11 cellular contexts compared by ENCODE assay signal in the genomic region with DNA sequence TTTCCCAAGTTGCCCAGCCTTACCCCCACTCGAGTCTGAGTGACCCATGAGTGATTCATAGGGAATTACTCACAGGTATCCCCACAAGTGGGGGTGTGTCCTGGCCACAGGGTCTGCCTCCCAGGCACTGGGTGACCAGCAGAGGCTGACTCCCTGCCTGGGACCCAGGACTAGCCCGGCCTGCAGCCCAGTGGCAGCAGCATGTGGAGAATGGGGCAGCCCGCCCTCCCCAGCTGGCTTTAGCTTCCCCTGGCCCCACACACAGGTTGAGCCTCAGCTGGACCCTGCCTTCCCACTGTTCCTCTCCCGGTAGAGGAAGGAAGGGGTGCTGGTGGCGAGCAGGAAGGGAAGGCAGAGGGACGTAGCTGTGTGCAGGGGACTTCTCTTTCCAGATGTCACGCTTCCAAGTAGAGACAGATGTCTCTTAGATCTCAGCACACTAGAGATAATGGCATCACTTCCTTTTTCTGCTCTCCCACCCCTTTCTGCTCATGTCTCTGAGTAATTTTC. TPM values are rescaled to one million over a fixed set of nuclear protein-coding genes. Genes with fewer than 3 reads are reported as not detected.
DNase-seq lines count a peak whose midpoint lies in the region; ATAC-seq and TF ChIP-seq lines count a peak whose summit lies in the region.
"Had no signal": no experiment of that assay in that cellular context is flagged by ENCODE, and none has a peak within 500 bp of the region (broad histone marks: within the 10 kb centered on the region; RNA-seq: fewer than 3 reads in every experiment).

No MANE protein-coding gene starts in this region.

- H3K4me3 ChIP-seq in PC-3 (ENCODE audit: low read length) (no peak overlapping the region), upper lobe of left lung (no peak overlapping the region)

- peak overlapping the region; percentile 27; the same call in 1 of the 2 replicates for H3K4me2 ChIP-seq in PC-3 (ENCODE audit: low read length)

- TF ChIP-seq EP300 in upper lobe of left lung (IDR thresholded peaks at IDR 0.05) = no peak

- H3K9me3 ChIP-seq in PC-3 (ENCODE audit: low read length) (no peaks in the 10 kb centered on the region), upper lobe of left lung (no peaks in the 10 kb centered on the region)
- H3K9me3 ChIP-seq: BE2C had no signal

- WGBS in upper lobe of left lung, 2 donors = 36 to 53% methylated on average over 6 to 7 of the region's 7 CpGs

- H3K4me1 ChIP-seq in PC-3 (ENCODE audit: insufficient read depth, low read length) (peaks cover 12% of the 10 kb centered on the region), upper lobe of left lung (peaks cover 14 to 21% (median 18%) of the 10 kb centered on the region in 4 donors)
- H3K4me1 ChIP-seq: BE2C had no signal

- H3K9me3 Mint-ChIP-seq in activated naive CD4-positive, alpha-beta T cell treated with anti-CD3 and anti-CD28 coated beads, Interleukin-2, amount 50 U/mL, for 72 hours = peaks cover 0 to 5% of the 10 kb centered on the region in 2 donors
- H3K9me3 Mint-ChIP-seq: activated CD4-positive, alpha-beta T cell treated with anti-CD3 and anti-CD28 coated beads, Interleukin-2, amount 10 ng/mL, durations not matched to agents 24 days and 14 days had no signal

- H3F3A ChIP-seq in PC-3 (ENCODE audit: low read length, unreplicated experiment) = no peaks in the 10 kb centered on the region

- H3K9ac ChIP-seq in PC-3 (ENCODE audit: low read length) = no peak overlapping the region

- BruUV-seq in PC-3 (replicated peaks; lab: Mats Ljungman, UMichigan) = no TSS peak

- ATAC-seq in activated naive CD4-positive, alpha-beta T cell treated with anti-CD3 and anti-CD28 coated beads, Interleukin-2, amount 50 U/mL, for 72 hours = peak; percentile 18 to 75
- ATAC-seq in PC-3 (peak; percentile 90), upper lobe of left lung (ENCODE audit: low FRiP score in 2 of 2) (peak; percentile 23 to 56), HG03439 (IDR thresholded peaks at IDR 0.05; ENCODE audit: unreplicated experiment) (no peak)

- H3K9me2 ChIP-seq in PC-3 (replicated peaks; ENCODE audit: low read length) = no peaks in the 10 kb centered on the region

- H3K27ac ChIP-seq in PC-3 (ENCODE audit: low read length) (no peak overlapping the region), upper lobe of left lung (peak overlapping the region in 2 of 4 donors; percentile 49 to 52)

- no peak for DNase-seq in activated naive CD4-positive, alpha-beta T cell treated with anti-CD3 and anti-CD28 coated beads, Interleukin-2, amount 50 U/mL, for 72 hours (ENCODE audit: low spot score in 2 of 2)
- DNase-seq in activated naive CD4-positive, alpha-beta T cell (lab: John Stamatoyannopoulos, UW) = no peak
- DNase-seq in PC-3 (peak; percentile 71), glomerular visceral epithelial cell (ENCODE audit: extremely low spot score) (peak; percentile 72), upper lobe of left lung (peak; percentile 40 to 43), GM10266 (ENCODE audit: extremely low spot score) (no peak), NCI-H748 (lab: John Stamatoyannopoulos, UW; ENCODE audit: unreplicated experiment) (no peak)
- DNase-seq: activated CD4-positive, alpha-beta T cell treated with anti-CD3 and anti-CD28 coated beads, Interleukin-2, amount 10 ng/mL, durations not matched to agents 24 days and 14 days; BE2C; NCI-H2227 treated with DMSO at 0.1 percent for 48 hours had no signal

- H3K27me3 ChIP-seq in PC-3 (ENCODE audit: low read length) (no peaks in the 10 kb centered on the region), upper lobe of left lung (no peaks in the 10 kb centered on the region)
- H3K27me3 ChIP-seq: BE2C had no signal

- TF ChIP-seq CTCF in PC-3 (conservative IDR thresholded peaks at IDR 0.05; ENCODE audit: low read depth, low read length) (no peak), upper lobe of left lung (IDR thresholded peaks at IDR 0.05) (no peak), GM10266 (IDR thresholded peaks at IDR 0.05; ENCODE audit: control insufficient read depth, insufficient read depth, low read depth, missing control alignments) (no peak)

- H3K79me2 ChIP-seq in PC-3 (ENCODE audit: low read length) = no peaks in the 10 kb centered on the region

- POLR2A ChIA-PET in PC-3 (lab: Charles Lee; ENCODE audit: unreplicated experiment) = no interaction called here

- H3K36me3 Mint-ChIP-seq in activated naive CD4-positive, alpha-beta T cell treated with anti-CD3 and anti-CD28 coated beads, Interleukin-2, amount 50 U/mL, for 72 hours = peaks cover 0 to 15% of the 10 kb centered on the region in 2 donors

- peak in 1 of 4 donors; percentile 9 for TF ChIP-seq POLR2A in upper lobe of left lung (IDR thresholded peaks at IDR 0.05)

- peak overlapping the region; percentile 26; the same call in 1 of the 2 replicates for H2AFZ ChIP-seq in PC-3 (ENCODE audit: low read length)

- H3K27ac Mint-ChIP-seq in activated naive CD4-positive, alpha-beta T cell treated with anti-CD3 and anti-CD28 coated beads, Interleukin-2, amount 50 U/mL, for 72 hours = no peak overlapping the region
- H3K27ac Mint-ChIP-seq: activated CD4-positive, alpha-beta T cell treated with anti-CD3 and anti-CD28 coated beads, Interleukin-2, amount 10 ng/mL, durations not matched to agents 24 days and 14 days had no signal

- H3K36me3 ChIP-seq in PC-3 (ENCODE audit: low read depth, low read length) = no peaks in the 10 kb centered on the region
- no peaks in the 10 kb centered on the region for H3K36me3 ChIP-seq in upper lobe of left lung
- H3K36me3 ChIP-seq: BE2C had no signal

- H4K20me1 ChIP-seq in PC-3 (ENCODE audit: low read length) = no peaks in the 10 kb centered on the region

- intact Hi-C loops in PC-3 (cut with micrococcal nuclease) = no loop called here

- CTCF ChIA-PET in PC-3 (lab: Charles Lee) = no interaction called here

RNA-seq across cellular contexts. Expression of a gene that starts 51.4 kb away (rescaled TPM):
- 10 to 100 TPM; 13.0 to 24.4 TPM for total RNA-seq in activated naive CD4-positive, alpha-beta T cell treated with anti-CD3 and anti-CD28 coated beads, Interleukin-2, amount 50 U/mL, for 72 hours
- total RNA-seq in PC-3 (2014; rRNA removed) = 17.1 and 24.5 TPM in 2 replicates
- total RNA-seq in upper lobe of left lung = 10 to 100 TPM; 31.9 to 59.2 (median 43.6) TPM

Comparison
In these comparisons a context has a peak if more than half of its experiments do, and no peak if none do; other contexts are left out.
1. DNase-seq: peak in PC-3 (single experiment), glomerular visceral epithelial cell (single experiment) and upper lobe of left lung (2 of 2); none in activated naive CD4-positive, alpha-beta T cell treated with anti-CD3 and anti-CD28 coated beads, Interleukin-2, amount 50 U/mL, for 72 hours (0 of 2), activated naive CD4-positive, alpha-beta T cell (0 of 4), GM10266 (single experiment) and NCI-H748 (single experiment).